In the genomic region with DNA sequence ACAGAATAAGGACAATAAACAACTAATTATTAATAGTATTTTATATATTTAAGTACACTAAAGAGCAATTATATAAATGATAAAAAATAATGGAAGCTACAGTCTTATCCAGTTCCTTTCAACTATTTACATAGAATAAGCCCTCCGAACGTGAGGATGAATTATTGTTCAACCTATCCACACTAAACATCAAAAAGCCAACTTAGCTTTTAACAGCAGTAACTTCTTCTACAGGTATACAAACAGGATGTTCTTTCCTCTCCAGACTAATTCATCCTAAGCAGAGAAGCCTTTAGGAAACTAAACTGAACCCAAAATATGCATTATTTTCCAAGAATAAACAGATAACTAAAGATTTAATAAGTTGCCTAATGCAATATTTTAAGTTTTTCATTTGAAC, we compare ENCODE assay signal across 1 cellular context.
TF ChIP-seq lines count a peak whose summit lies in the region.

No MANE protein-coding gene starts in this region.

TF ChIP-seq in GM12878, 131 proteins besides CTCF, POLR2A, EP300 and RAD21:
- TF ChIP-seq SUZ12 (IDR thresholded peaks at IDR 0.05; ENCODE audit: unreplicated experiment): no peak
- TF ChIP-seq CHD2 (IDR thresholded peaks at IDR 0.05; ENCODE audit: borderline replicate concordance, low read depth, low read length): no peak
- TF ChIP-seq EGR1 (IDR thresholded peaks at IDR 0.05; ENCODE audit: borderline replicate concordance in 1 of 2, low read depth in 2 of 2, low read length in 2 of 2): no peak
- TF ChIP-seq KLF5 (IDR thresholded peaks at IDR 0.05; ENCODE audit: partially characterized antibody): no peak
- TF ChIP-seq, protein P1, sequence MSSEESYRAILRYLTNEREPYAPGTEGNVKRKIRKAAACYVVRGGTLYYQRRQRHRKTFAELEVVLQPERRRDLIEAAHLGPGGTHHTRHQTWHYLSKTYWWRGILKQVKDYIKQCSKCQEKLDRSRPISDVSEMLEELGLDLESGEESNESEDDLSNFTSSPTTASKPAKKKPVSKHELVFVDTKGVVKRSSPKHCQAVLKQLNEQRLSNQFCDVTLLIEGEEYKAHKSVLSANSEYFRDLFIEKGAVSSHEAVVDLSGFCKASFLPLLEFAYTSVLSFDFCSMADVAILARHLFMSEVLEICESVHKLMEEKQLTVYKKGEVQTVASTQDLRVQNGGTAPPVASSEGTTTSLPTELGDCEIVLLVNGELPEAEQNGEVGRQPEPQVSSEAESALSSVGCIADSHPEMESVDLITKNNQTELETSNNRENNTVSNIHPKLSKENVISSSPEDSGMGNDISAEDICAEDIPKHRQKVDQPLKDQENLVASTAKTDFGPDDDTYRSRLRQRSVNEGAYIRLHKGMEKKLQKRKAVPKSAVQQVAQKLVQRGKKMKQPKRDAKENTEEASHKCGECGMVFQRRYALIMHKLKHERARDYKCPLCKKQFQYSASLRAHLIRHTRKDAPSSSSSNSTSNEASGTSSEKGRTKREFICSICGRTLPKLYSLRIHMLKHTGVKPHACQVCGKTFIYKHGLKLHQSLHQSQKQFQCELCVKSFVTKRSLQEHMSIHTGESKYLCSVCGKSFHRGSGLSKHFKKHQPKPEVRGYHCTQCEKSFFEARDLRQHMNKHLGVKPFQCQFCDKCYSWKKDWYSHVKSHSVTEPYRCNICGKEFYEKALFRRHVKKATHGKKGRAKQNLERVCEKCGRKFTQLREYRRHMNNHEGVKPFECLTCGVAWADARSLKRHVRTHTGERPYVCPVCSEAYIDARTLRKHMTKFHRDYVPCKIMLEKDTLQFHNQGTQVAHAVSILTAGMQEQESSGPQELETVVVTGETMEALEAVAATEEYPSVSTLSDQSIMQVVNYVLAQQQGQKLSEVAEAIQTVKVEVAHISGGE (CRISPR knock-in tag; IDR thresholded peaks at IDR 0.05): no peak
- TF ChIP-seq, protein P2, sequence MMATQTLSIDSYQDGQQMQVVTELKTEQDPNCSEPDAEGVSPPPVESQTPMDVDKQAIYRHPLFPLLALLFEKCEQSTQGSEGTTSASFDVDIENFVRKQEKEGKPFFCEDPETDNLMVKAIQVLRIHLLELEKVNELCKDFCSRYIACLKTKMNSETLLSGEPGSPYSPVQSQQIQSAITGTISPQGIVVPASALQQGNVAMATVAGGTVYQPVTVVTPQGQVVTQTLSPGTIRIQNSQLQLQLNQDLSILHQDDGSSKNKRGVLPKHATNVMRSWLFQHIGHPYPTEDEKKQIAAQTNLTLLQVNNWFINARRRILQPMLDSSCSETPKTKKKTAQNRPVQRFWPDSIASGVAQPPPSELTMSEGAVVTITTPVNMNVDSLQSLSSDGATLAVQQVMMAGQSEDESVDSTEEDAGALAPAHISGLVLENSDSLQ (IDR thresholded peaks at IDR 0.05): no peak
- no peak for TF ChIP-seq NFYA (IDR thresholded peaks at IDR 0.05; ENCODE audit: borderline replicate concordance, low read depth, low read length)
